Comparison of ENCODE assay signal across 26 cellular contexts in the genomic region with DNA sequence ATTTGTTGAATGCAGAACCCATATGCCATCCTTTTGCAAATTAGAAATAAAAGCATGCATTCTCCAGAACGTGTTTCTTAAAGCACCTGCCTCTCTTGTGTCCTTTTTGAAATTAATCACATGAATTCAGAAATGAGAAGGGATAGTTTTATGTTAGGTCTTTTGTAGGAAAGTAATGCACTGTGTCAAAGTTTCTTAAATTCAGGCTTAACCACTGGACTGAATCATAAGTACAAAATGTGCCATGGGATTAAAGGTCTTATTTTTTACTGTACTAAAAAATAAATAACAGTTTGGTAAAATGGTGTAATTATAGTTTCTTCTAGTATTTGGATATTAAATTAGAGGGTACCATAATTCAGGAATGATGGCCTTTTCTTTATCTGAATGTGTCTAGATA.
"Had no signal": no experiment of that assay in that cellular context is flagged by ENCODE, and none has a peak within 500 bp of the region (broad histone marks: within the 10 kb centered on the region; RNA-seq: fewer than 3 reads in every experiment).

No MANE protein-coding gene starts in this region.

- H3K4me3 ChIP-seq: adrenal gland, SJCRH30, SK-N-MC had no signal

- DNase-seq: activated CD4-positive, alpha-beta T cell treated with anti-CD3 and anti-CD28 coated beads, Interleukin-2, amount 10 ng/mL, durations not matched to agents 24 days and 14 days; activated CD4-positive, alpha-beta T cell treated with anti-CD3 and anti-CD28 coated beads, Interleukin-2, amount 50 U/mL, for 4 hours; activated CD8-positive, alpha-beta T cell treated with anti-CD3 and anti-CD28 coated beads for 36 hours; activated gamma-delta T cell; activated naive CD4-positive, alpha-beta T cell treated with Interleukin-2 at 50 U/mL for 16 hours; activated naive CD8-positive, alpha-beta T cell treated with anti-CD3 and anti-CD28 coated beads, Interleukin-2, amount 10 ng/mL, durations not matched to agents 7 days and 5 days; activated T-cell treated with anti-CD3 and anti-CD28 coated beads, Interleukin-2, amount 50 U/mL, for 1 hour; activated T-cell treated with anti-CD3 and anti-CD28 coated beads, Interleukin-2, amount 50 U/mL, for 72 hours; adrenal gland; anterior cingulate cortex; central memory CD4-positive, alpha-beta T cell; NCI-H1105; NCI-H1417 treated with DMSO at 0.1 percent for 48 hours; NCI-H1694; NCI-H2029; NCI-H345; NCI-H524 treated with DMSO at 0.1 percent for 48 hours; SHP77; SJCRH30; T1000; WERI-Rb-1 had no signal

- H3K36me3 Mint-ChIP-seq: activated naive CD4-positive, alpha-beta T cell treated with anti-CD3 and anti-CD28 coated beads, Interleukin-2, amount 50 U/mL, for 24 hours; brain had no signal

- H3K4me3 Mint-ChIP-seq: activated CD4-positive, alpha-beta T cell treated with anti-CD3 and anti-CD28 coated beads, Interleukin-2, amount 10 ng/mL, durations not matched to agents 24 days and 14 days; activated CD8-positive, alpha-beta T cell treated with anti-CD3 and anti-CD28 coated beads for 36 hours; activated naive CD4-positive, alpha-beta T cell treated with anti-CD3 and anti-CD28 coated beads, Interleukin-2, amount 50 U/mL, for 24 hours; activated naive CD8-positive, alpha-beta T cell treated with anti-CD3 and anti-CD28 coated beads, Interleukin-2, amount 10 ng/mL, durations not matched to agents 7 days and 5 days; activated T-cell treated with anti-CD3 and anti-CD28 coated beads, Interleukin-2, amount 50 U/mL, for 72 hours; activated T-helper 17 cell treated with anti-CD3 and anti-CD28 coated beads, Interleukin-2, amount 50 U/mL, for 72 hours; brain had no signal

- H3K9me3 ChIP-seq: adrenal gland, SJCRH30 had no signal

- H3K27ac Mint-ChIP-seq: activated CD4-positive, alpha-beta T cell treated with anti-CD3 and anti-CD28 coated beads, Interleukin-2, amount 10 ng/mL, durations not matched to agents 24 days and 14 days; activated CD8-positive, alpha-beta T cell treated with anti-CD3 and anti-CD28 coated beads for 36 hours; activated naive CD4-positive, alpha-beta T cell treated with anti-CD3 and anti-CD28 coated beads, Interleukin-2, amount 50 U/mL, for 24 hours; activated naive CD8-positive, alpha-beta T cell treated with anti-CD3 and anti-CD28 coated beads, Interleukin-2, amount 10 ng/mL, durations not matched to agents 7 days and 5 days; activated T-cell treated with anti-CD3 and anti-CD28 coated beads, Interleukin-2, amount 50 U/mL, for 72 hours; activated T-helper 17 cell treated with anti-CD3 and anti-CD28 coated beads, Interleukin-2, amount 50 U/mL, for 72 hours; brain had no signal

- H3K27ac ChIP-seq: adrenal gland, SJCRH30, SK-N-MC, WERI-Rb-1 had no signal

- H3K27me3 Mint-ChIP-seq: activated CD4-positive, alpha-beta T cell treated with anti-CD3 and anti-CD28 coated beads, Interleukin-2, amount 10 ng/mL, durations not matched to agents 24 days and 14 days; activated CD8-positive, alpha-beta T cell treated with anti-CD3 and anti-CD28 coated beads for 36 hours; activated naive CD4-positive, alpha-beta T cell treated with anti-CD3 and anti-CD28 coated beads, Interleukin-2, amount 50 U/mL, for 24 hours; activated naive CD8-positive, alpha-beta T cell treated with anti-CD3 and anti-CD28 coated beads, Interleukin-2, amount 10 ng/mL, durations not matched to agents 7 days and 5 days; activated T-helper 17 cell treated with anti-CD3 and anti-CD28 coated beads, Interleukin-2, amount 50 U/mL, for 72 hours had no signal

- H3K27me3 ChIP-seq: adrenal gland, SJCRH30 had no signal

- H3K9me3 Mint-ChIP-seq: activated CD4-positive, alpha-beta T cell treated with anti-CD3 and anti-CD28 coated beads, Interleukin-2, amount 10 ng/mL, durations not matched to agents 24 days and 14 days; activated CD8-positive, alpha-beta T cell treated with anti-CD3 and anti-CD28 coated beads for 36 hours; activated naive CD4-positive, alpha-beta T cell treated with anti-CD3 and anti-CD28 coated beads, Interleukin-2, amount 50 U/mL, for 24 hours; activated naive CD8-positive, alpha-beta T cell treated with anti-CD3 and anti-CD28 coated beads, Interleukin-2, amount 10 ng/mL, durations not matched to agents 7 days and 5 days; activated T-helper 17 cell treated with anti-CD3 and anti-CD28 coated beads, Interleukin-2, amount 50 U/mL, for 72 hours had no signal

- ATAC-seq: activated CD8-positive, alpha-beta T cell treated with anti-CD3 and anti-CD28 coated beads for 36 hours; activated T-cell treated with anti-CD3 and anti-CD28 coated beads, Interleukin-2, amount 50 U/mL, for 72 hours; activated T-helper 17 cell treated with anti-CD3 and anti-CD28 coated beads, Interleukin-2, amount 50 U/mL, for 72 hours; Panc1 had no signal

- H3K36me3 ChIP-seq: adrenal gland, SJCRH30, WERI-Rb-1 had no signal
